In genomic region chr21:46425566-46425965, GRCh38 we compare ENCODE assay signal across 11 cellular contexts. TPM values are rescaled to one million over a fixed set of nuclear protein-coding genes. Genes with fewer than 3 reads are reported as not detected.
DNase-seq lines count a peak whose midpoint lies in the region; ATAC-seq lines count a peak whose summit lies in the region.
"Had no signal": no experiment of that assay in that cellular context is flagged by ENCODE, and none has a peak within 500 bp of the region (broad histone marks: within the 10 kb centered on the region; RNA-seq: fewer than 3 reads in every experiment).

No MANE protein-coding gene starts in this region.

- peaks cover 72% of the 10 kb centered on the region for H3K36me3 ChIP-seq in MG63

- H3K27me3 ChIP-seq in MG63, result no peaks in the 10 kb centered on the region
- H3K27me3 ChIP-seq: gastroesophageal sphincter had no signal

- H3K9me3 ChIP-seq in MG63, result no peaks in the 10 kb centered on the region
- H3K9me3 ChIP-seq: gastroesophageal sphincter had no signal

- DNase-seq in NCI-H187 (lab: John Stamatoyannopoulos, UW), result peak; percentile 75 to 85
- peak; percentile 79 for DNase-seq in activated CD8-positive, alpha-beta memory T cell treated with anti-CD3 and anti-CD28 coated beads for 24 hours
- DNase-seq in effector CD8-positive, alpha-beta T cell (lab: John Stamatoyannopoulos, UW), result peak; percentile 68
- DNase-seq in stimulated activated CD8-positive, alpha-beta memory T cell treated with anti-CD3 and anti-CD28 coated beads, Interleukin-4, amount 100 ng/mL, for 4 hours (ENCODE audit: low read depth in 2 of 2, low spot score in 1 of 2), result peak; percentile 34
- DNase-seq in MG63, result no peak
- DNase-seq: cerebellar nuclear complex, DMS 273 treated with DMSO at 0.1 percent for 48 hours had no signal

- ATAC-seq in HG03439 (IDR thresholded peaks at IDR 0.05; ENCODE audit: unreplicated experiment) (no peak), HG02884 (IDR thresholded peaks at IDR 0.05; ENCODE audit: unreplicated experiment) (no peak), HG02798 (IDR thresholded peaks at IDR 0.05; ENCODE audit: poor library complexity, unreplicated experiment) (no peak)
- ATAC-seq: gastroesophageal sphincter had no signal

- no peak overlapping the region for H3K4me3 ChIP-seq in MG63
- H3K4me3 ChIP-seq: gastroesophageal sphincter had no signal

RNA-seq across cellular contexts. Expression of gene DIP2A, which starts 33.1 kb away (rescaled TPM):
- total RNA-seq in MG63 (2014; rRNA removed; shearing (Covaris generic); ENCODE audit: low replicate concordance), result 15.9 and 32.1 TPM in 2 replicates
